8 cellular contexts compared by ENCODE assay signal in the genomic region with DNA sequence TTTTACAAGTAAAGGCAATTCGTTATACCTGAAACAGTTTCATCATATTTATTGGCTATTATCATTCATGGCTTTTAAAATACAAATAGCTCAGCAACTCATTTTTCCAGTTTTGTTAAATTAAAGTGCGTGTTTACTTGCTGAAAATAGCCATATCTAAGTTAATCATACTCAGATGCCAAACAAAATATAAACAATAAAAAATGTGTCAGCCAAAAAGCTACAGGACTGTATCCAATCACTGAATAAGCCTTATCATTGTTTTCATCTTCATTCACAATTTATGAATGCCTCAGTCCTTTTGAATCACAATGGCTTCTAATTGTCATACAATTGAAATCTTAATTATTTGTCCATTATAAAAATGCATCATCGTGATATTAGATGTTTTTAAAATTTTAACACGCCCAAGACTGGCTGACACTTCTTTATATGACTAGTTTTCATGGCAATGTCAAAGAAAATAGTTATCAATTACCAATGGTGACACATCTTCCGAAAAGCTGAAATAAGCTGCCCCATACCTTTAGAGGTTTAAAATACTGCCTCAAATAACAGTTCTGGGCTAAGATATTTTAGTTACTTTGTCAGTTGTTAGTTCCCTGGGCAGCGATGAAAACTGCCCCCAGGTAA. TPM values are rescaled to one million over a fixed set of nuclear protein-coding genes. Genes with fewer than 3 reads are reported as not detected.
DNase-seq lines count a peak whose midpoint lies in the region; ATAC-seq and TF ChIP-seq lines count a peak whose summit lies in the region.
"Had no signal": no experiment of that assay in that cellular context is flagged by ENCODE, and none has a peak within 500 bp of the region (broad histone marks: within the 10 kb centered on the region; RNA-seq: fewer than 3 reads in every experiment).

No MANE protein-coding gene starts in this region.

- BruUV-seq in OCI-LY7 (replicated peaks; lab: Mats Ljungman, UMichigan): no TSS peak

- H3K4me1 ChIP-seq in OCI-LY7 (ENCODE audit: insufficient read depth, low read length, poor library complexity, severe bottlenecking): peaks cover 55% of the 10 kb centered on the region
- peaks cover 12% of the 10 kb centered on the region for H3K4me1 ChIP-seq in lower lobe of right lung
- peaks cover 5% of the 10 kb centered on the region for H3K4me1 ChIP-seq in thymus (ENCODE audit: control insufficient read depth, insufficient read depth, low read length)

- H3K27me3 Mint-ChIP-seq in T-helper 17 cell: peaks cover 54% of the 10 kb centered on the region

- no peaks in the 10 kb centered on the region for H3K27me3 ChIP-seq in lower lobe of right lung (ENCODE audit: low read depth)
- H3K27me3 ChIP-seq in thymus (ENCODE audit: control insufficient read depth, insufficient read depth): peaks cover 47% of the 10 kb centered on the region

- no peak overlapping the region for H3K27ac Mint-ChIP-seq in T-helper 17 cell

- H4K20me1 ChIP-seq in OCI-LY7 (ENCODE audit: insufficient read depth, low read length): 0 out of 2 replicates have a peak, but pooled peaks cover 4% of the 10 kb centered on the region

- H3K4me1 Mint-ChIP-seq in T-helper 17 cell: peaks cover 24% of the 10 kb centered on the region

- no peak overlapping the region for H2AFZ ChIP-seq in OCI-LY7 (ENCODE audit: low read length)

- intact Hi-C loops in OCI-LY7 (cut with micrococcal nuclease; ENCODE audit: unreplicated experiment): no loop called here
- intact Hi-C loops in lower lobe of right lung (cut with DNase I): loop anchor here (10.0 kb wide), 1 partner anchor 217 kb away; no protein-coding TSS in a partner anchor

- no peaks in the 10 kb centered on the region for H3K9me2 ChIP-seq in OCI-LY7 (ENCODE audit: insufficient read depth, low read length)

- whole genome bisulfite sequencing in thymus: 73% methylated on average over 6 of the region's 6 CpGs

- CTCF ChIA-PET in OCI-LY7 (lab: Charles Lee; ENCODE audit: unreplicated experiment): no interaction called here

- H3K4me3 ChIP-seq in OCI-LY7 (ENCODE audit: low read depth, low read length, poor library complexity, severe bottlenecking) (peak overlapping the region; percentile 93), choroid plexus epithelial cell (ENCODE audit: low read depth, low read length) (peak overlapping the region; percentile 83), lower lobe of right lung (peak overlapping the region; percentile 71), thymus (ENCODE audit: low read length) (peak overlapping the region; percentile 52)

- DNase-seq in OCI-LY7 (ENCODE audit: low spot score): no peak
- no peak for DNase-seq in choroid plexus epithelial cell (ENCODE audit: low read depth)
- DNase-seq in lower lobe of right lung: no peak
- no peak for DNase-seq in T-helper 17 cell
- DNase-seq in AG08396 (ENCODE audit: low spot score): no peak
- DNase-seq: NCI-H1930 had no signal

- H3K36me3 ChIP-seq in OCI-LY7 (ENCODE audit: insufficient read depth, low read length) (peaks cover 3% of the 10 kb centered on the region), lower lobe of right lung (no peaks in the 10 kb centered on the region), thymus (ENCODE audit: control insufficient read depth, insufficient read depth) (no peaks in the 10 kb centered on the region)

- peak overlapping the region; percentile 94 for H3K4me2 ChIP-seq in OCI-LY7 (ENCODE audit: low read length)

- H3K9me3 ChIP-seq in OCI-LY7 (ENCODE audit: low read length): no peaks in the 10 kb centered on the region
- no peaks in the 10 kb centered on the region for H3K9me3 ChIP-seq in lower lobe of right lung
- no peaks in the 10 kb centered on the region for H3K9me3 ChIP-seq in thymus (ENCODE audit: control insufficient read depth)
- H3K9me3 ChIP-seq in T-helper 17 cell (ENCODE audit: control insufficient read depth, low read length, poor library complexity, severe bottlenecking): no peaks in the 10 kb centered on the region

- TF ChIP-seq CTCF in OCI-LY7 (conservative IDR thresholded peaks at IDR 0.05; ENCODE audit: low read length): no peak
- TF ChIP-seq CTCF in choroid plexus epithelial cell (conservative IDR thresholded peaks at IDR 0.05; ENCODE audit: low read depth, low read length): no peak
- no peak for TF ChIP-seq CTCF in lower lobe of right lung (IDR thresholded peaks at IDR 0.05)

- H3K4me3 Mint-ChIP-seq in T-helper 17 cell: no peak overlapping the region

- peaks cover 52% of the 10 kb centered on the region for H3K79me2 ChIP-seq in OCI-LY7 (ENCODE audit: insufficient read depth, low read depth, low read length)

- H3K36me3 Mint-ChIP-seq in T-helper 17 cell (ENCODE audit: low read depth): peaks cover 12% of the 10 kb centered on the region

- no peak overlapping the region for H3K27ac ChIP-seq in OCI-LY7 (ENCODE audit: low read depth, low read length, poor library complexity, severe bottlenecking)
- peak overlapping the region; percentile 93 for H3K27ac ChIP-seq in lower lobe of right lung
- H3K27ac ChIP-seq in thymus (ENCODE audit: low read depth): no peak overlapping the region

- POLR2A ChIA-PET in OCI-LY7 (lab: Charles Lee): interaction anchor here (0.9 to 1.9 kb wide), 9 partner anchors 8 to 214 kb away, joined by 3 to 10 read pairs (median 5); no protein-coding TSS in a partner anchor

- no peak for ATAC-seq in lower lobe of right lung
- no peak for ATAC-seq in T-helper 17 cell
- no peak for ATAC-seq in GM19463 (IDR thresholded peaks at IDR 0.05; ENCODE audit: unreplicated experiment)

RNA-seq across cellular contexts. Expression of a gene that starts 1.9 kb away (rescaled TPM):
- total RNA-seq in OCI-LY7 (2014; rRNA removed; shearing (Covaris generic)): 10.7 and 13.7 TPM in 2 replicates
- total RNA-seq in OCI-LY7 (2022) (24.5 and 25.1 TPM in 2 replicates), lower lobe of right lung (97.7 TPM), T-helper 17 cell (under 1 TPM; 0.12 to 0.76 TPM)
- polyA plus RNA-seq in thymus: 12.4 TPM

Comparison
In these comparisons a context has a peak if more than half of its experiments do, and no peak if none do; other contexts are left out.
1. RNA of a gene that starts 1.9 kb away (total RNA-seq): 97.7 TPM in lower lobe of right lung (single experiment) and 10.7 to 25.1 TPM in OCI-LY7; 0.12 to 0.76 TPM in T-helper 17 cell; every median in the first group is over 4 times any median in the second.
2. Peak in every context shown above with its lines, with median percentiles within 50 percentile points of each other: H3K4me3 ChIP-seq.